Comparison of ENCODE assay signal across 17 cellular contexts in genomic region chr9:38182321-38182720, GRCh38.
A peak's percentile ranks its signal among the peaks of the same experiment; 100 is the strongest.
DNase-seq lines count a peak whose midpoint lies in the region; ATAC-seq, FAIRE-seq and TF ChIP-seq lines count a peak whose summit lies in the region.
"Had no signal": no experiment of that assay in that cellular context is flagged by ENCODE, and none has a peak within 500 bp of the region (broad histone marks: within the 10 kb centered on the region; RNA-seq: fewer than 3 reads in every experiment).

No MANE protein-coding gene starts in this region.

- TF ChIP-seq CTCF in Caco-2 (IDR thresholded peaks at IDR 0.05; ENCODE audit: insufficient read depth in 1 of 2, low read depth in 1 of 2, low read length in 1 of 2, severe bottlenecking in 1 of 2, unreplicated experiment in 1 of 2) = no peak
- no peak for TF ChIP-seq CTCF in OCI-LY7 (conservative IDR thresholded peaks at IDR 0.05; ENCODE audit: low read length)

- DNase-seq in DMS 273 (lab: John Stamatoyannopoulos, UW; ENCODE audit: unreplicated experiment) (peak; percentile 69), GM18507 (ENCODE audit: extremely low spot score, insufficient read length, low read depth) (no peak), NCI-H146 (lab: John Stamatoyannopoulos, UW) (peak; percentile 75), amniotic epithelial cell (ENCODE audit: low read depth) (peak; percentile 8), Caco-2 (no peak), OCI-LY7 (ENCODE audit: low spot score) (no peak), HT-29 (ENCODE audit: low spot score) (no peak)
- DNase-seq in stimulated activated naive B cell treated with anti-CD40 and anti-IgM and Interleukin-4, amounts not matched to agents 10 μg/mL and 1 μg/mL and 100 μg/mL, for 72 hours = no peak
- DNase-seq: activated CD4-positive, alpha-beta T cell treated with anti-CD3 and anti-CD28 coated beads for 4 hours; activated T-cell treated with anti-CD3 and anti-CD28 coated beads, Interleukin-2, amount 50 U/mL, for 72 hours; CD8-positive, alpha-beta T cell; glutamatergic neuron; sigmoid colon; SW 1271 had no signal

- no peaks in the 10 kb centered on the region for H3K9me3 ChIP-seq in Caco-2
- no peaks in the 10 kb centered on the region for H3K9me3 ChIP-seq in OCI-LY7 (ENCODE audit: low read length)
- H3K9me3 ChIP-seq: sigmoid colon had no signal

- H3K4me3 Mint-ChIP-seq in stimulated activated naive B cell treated with anti-CD40 and anti-IgM and Interleukin-4, amounts not matched to agents 10 μg/mL and 1 μg/mL and 100 μg/mL, for 72 hours = no peak overlapping the region
- no peak overlapping the region for H3K4me3 Mint-ChIP-seq in Caco-2 (ENCODE audit: unreplicated experiment)
- H3K4me3 Mint-ChIP-seq: activated T-cell treated with anti-CD3 and anti-CD28 coated beads, Interleukin-2, amount 50 U/mL, for 72 hours; CD8-positive, alpha-beta T cell; natural killer cell treated with Interleukin-12 subunit alpha and Interleukin-12 subunit beta and Interleukin-15 and Interleukin-18, amount 100 ng/mL, for 72 hours had no signal

- H3K9me3 Mint-ChIP-seq in stimulated activated naive B cell treated with anti-CD40 and anti-IgM and Interleukin-4, amounts not matched to agents 10 μg/mL and 1 μg/mL and 100 μg/mL, for 72 hours = no peaks in the 10 kb centered on the region
- H3K9me3 Mint-ChIP-seq in Caco-2 (ENCODE audit: unreplicated experiment) = no peaks in the 10 kb centered on the region
- H3K9me3 Mint-ChIP-seq: CD8-positive, alpha-beta T cell; natural killer cell treated with Interleukin-12 subunit alpha and Interleukin-12 subunit beta and Interleukin-15 and Interleukin-18, amount 100 ng/mL, for 72 hours had no signal

- ATAC-seq in stimulated activated naive B cell treated with anti-CD40 and anti-IgM and Interleukin-4, amounts not matched to agents 10 μg/mL and 1 μg/mL and 100 μg/mL, for 72 hours (replicated peaks) = no peak
- ATAC-seq: activated T-cell treated with anti-CD3 and anti-CD28 coated beads, Interleukin-2, amount 50 U/mL, for 72 hours; CD8-positive, alpha-beta T cell; HCT116; left lobe of liver; natural killer cell treated with Interleukin-12 subunit alpha and Interleukin-12 subunit beta and Interleukin-15 and Interleukin-18, amount 100 ng/mL, for 72 hours had no signal

- H3K27ac Mint-ChIP-seq in stimulated activated naive B cell treated with anti-CD40 and anti-IgM and Interleukin-4, amounts not matched to agents 10 μg/mL and 1 μg/mL and 100 μg/mL, for 72 hours = no peak overlapping the region
- no peak overlapping the region for H3K27ac Mint-ChIP-seq in Caco-2 (ENCODE audit: unreplicated experiment)
- H3K27ac Mint-ChIP-seq: activated T-cell treated with anti-CD3 and anti-CD28 coated beads, Interleukin-2, amount 50 U/mL, for 72 hours; CD8-positive, alpha-beta T cell; natural killer cell treated with Interleukin-12 subunit alpha and Interleukin-12 subunit beta and Interleukin-15 and Interleukin-18, amount 100 ng/mL, for 72 hours had no signal

- H3K9me2 ChIP-seq in OCI-LY7 (ENCODE audit: insufficient read depth, low read length) = no peaks in the 10 kb centered on the region

- no peak overlapping the region for H3K4me2 ChIP-seq in OCI-LY7 (ENCODE audit: low read length)

- BruUV-seq in Caco-2 (replicated peaks; lab: Mats Ljungman, UMichigan) (no TSS peak), OCI-LY7 (replicated peaks; lab: Mats Ljungman, UMichigan) (no TSS peak)

- H3K4me1 ChIP-seq in Caco-2 (no peaks in the 10 kb centered on the region), OCI-LY7 (ENCODE audit: insufficient read depth, low read length, poor library complexity, severe bottlenecking) (no peaks in the 10 kb centered on the region)
- H3K4me1 ChIP-seq: sigmoid colon had no signal

- H3K79me2 ChIP-seq in OCI-LY7 (ENCODE audit: insufficient read depth, low read depth, low read length) = no peaks in the 10 kb centered on the region

- no peak overlapping the region for H3K27ac ChIP-seq in OCI-LY7 (ENCODE audit: low read depth, low read length, poor library complexity, severe bottlenecking)
- H3K27ac ChIP-seq: sigmoid colon had no signal

- FAIRE-seq in GM18507 (lab: Jason Lieb, UNC) = peak; percentile 76

- POLR2A ChIA-PET in Caco-2 (lab: Charles Lee) = no interaction called here
- POLR2A ChIA-PET in OCI-LY7 (lab: Charles Lee) = interaction anchor here (0.6 kb wide), 1 partner anchor 29 kb away, joined by 3 read pairs; no protein-coding TSS in a partner anchor

- peaks cover 3 to 5% of the 10 kb centered on the region in 2 donors for H3K27me3 Mint-ChIP-seq in stimulated activated naive B cell treated with anti-CD40 and anti-IgM and Interleukin-4, amounts not matched to agents 10 μg/mL and 1 μg/mL and 100 μg/mL, for 72 hours
- H3K27me3 Mint-ChIP-seq in Caco-2 (ENCODE audit: insufficient read depth, unreplicated experiment) = no peaks in the 10 kb centered on the region

- peaks cover 5 to 10% of the 10 kb centered on the region in 2 donors for H3K4me1 Mint-ChIP-seq in stimulated activated naive B cell treated with anti-CD40 and anti-IgM and Interleukin-4, amounts not matched to agents 10 μg/mL and 1 μg/mL and 100 μg/mL, for 72 hours
- H3K4me1 Mint-ChIP-seq in Caco-2 (ENCODE audit: low read depth, unreplicated experiment) = no peaks in the 10 kb centered on the region

- H3K36me3 Mint-ChIP-seq in stimulated activated naive B cell treated with anti-CD40 and anti-IgM and Interleukin-4, amounts not matched to agents 10 μg/mL and 1 μg/mL and 100 μg/mL, for 72 hours = no peaks in the 10 kb centered on the region
- no peaks in the 10 kb centered on the region for H3K36me3 Mint-ChIP-seq in Caco-2 (ENCODE audit: insufficient read depth, unreplicated experiment)
- H3K36me3 Mint-ChIP-seq: CD8-positive, alpha-beta T cell; natural killer cell treated with Interleukin-12 subunit alpha and Interleukin-12 subunit beta and Interleukin-15 and Interleukin-18, amount 100 ng/mL, for 72 hours had no signal

- H3K4me3 ChIP-seq in Caco-2 (ENCODE audit: low read depth, low read length) = no peak overlapping the region
- no peak overlapping the region for H3K4me3 ChIP-seq in OCI-LY7 (ENCODE audit: low read depth, low read length, poor library complexity, severe bottlenecking)
- H3K4me3 ChIP-seq: sigmoid colon had no signal

- H3K27me3 ChIP-seq in Caco-2 (replicated peaks; ENCODE audit: control insufficient read depth, insufficient read depth, low read length) = no peaks in the 10 kb centered on the region
- H3K27me3 ChIP-seq: sigmoid colon had no signal

- no peaks in the 10 kb centered on the region for H3K36me3 ChIP-seq in Caco-2 (ENCODE audit: control insufficient read depth, insufficient read depth, low read length)
- no peaks in the 10 kb centered on the region for H3K36me3 ChIP-seq in OCI-LY7 (ENCODE audit: insufficient read depth, low read length)
- H3K36me3 ChIP-seq: sigmoid colon had no signal

- H2AFZ ChIP-seq in OCI-LY7 (ENCODE audit: low read length) = no peak overlapping the region

- CTCF ChIA-PET in Caco-2 (lab: Charles Lee) (no interaction called here), OCI-LY7 (lab: Charles Lee; ENCODE audit: unreplicated experiment) (no interaction called here)

- intact Hi-C loops in Caco-2 (cut with micrococcal nuclease; ENCODE audit: unreplicated experiment) = no loop called here
- intact Hi-C loops in OCI-LY7 (cut with micrococcal nuclease; ENCODE audit: unreplicated experiment) = no loop called here

- H4K20me1 ChIP-seq in OCI-LY7 (ENCODE audit: insufficient read depth, low read length) = no peaks in the 10 kb centered on the region

Comparison
In these comparisons a context has a peak if more than half of its experiments do, and no peak if none do; other contexts are left out.
1. DNase-seq: peak in DMS 273 (single experiment), NCI-H146 (single experiment) and amniotic epithelial cell (single experiment); none in GM18507 (single experiment), stimulated activated naive B cell treated with anti-CD40 and anti-IgM and Interleukin-4, amounts not matched to agents 10 μg/mL and 1 μg/mL and 100 μg/mL, for 72 hours (single experiment), Caco-2 (0 of 2), OCI-LY7 (single experiment) and HT-29 (single experiment).